In genomic region chr11:67266424-67267187, GRCh38 we compare ENCODE assay signal across 8 cellular contexts. TPM values are rescaled to one million over a fixed set of nuclear protein-coding genes. Genes with fewer than 3 reads are reported as not detected.
A peak's percentile ranks its signal among the peaks of the same experiment; 100 is the strongest.
DNase-seq lines count a peak whose midpoint lies in the region; ATAC-seq and TF ChIP-seq lines count a peak whose summit lies in the region.

Gene GRK2, plus strand, starts transcription at chr11:67266473. Its CDS starts 227 bp downstream, at chr11:67266700.

- H3K27ac ChIP-seq in sigmoid colon = peak within 1 kb of the TSS; percentile 82 to 86 (median 84)

- peak within 1 kb of the TSS; percentile 58 for H3K4me3 ChIP-seq in iPS-11a (ENCODE audit: low read depth, low read length)
- H3K4me3 ChIP-seq in sigmoid colon = peak within 1 kb of the TSS; percentile 87 to 99 (median 94)

- H3K9me3 ChIP-seq in sigmoid colon = no peaks in the 10 kb centered on the region

- ATAC-seq in HG02623 (IDR thresholded peaks at IDR 0.05; ENCODE audit: unreplicated experiment) = peak; percentile 17
- ATAC-seq in GM21576 (IDR thresholded peaks at IDR 0.05; ENCODE audit: unreplicated experiment) = no peak

- peaks cover 0 to 71% (median 68%) of the 10 kb centered on the region in 4 donors for H3K4me1 ChIP-seq in sigmoid colon

- H3K27me3 ChIP-seq in sigmoid colon = no peaks in the 10 kb centered on the region

- no peak for TF ChIP-seq CTCF in sigmoid colon (IDR thresholded peaks at IDR 0.05)

- peak; percentile 57 for DNase-seq in EL
- peak; percentile 78 for DNase-seq in NCI-H69 (lab: John Stamatoyannopoulos, UW)
- DNase-seq in astrocyte of the hippocampus (ENCODE audit: low read depth, low spot score) = peak; percentile 80
- DNase-seq in sigmoid colon = peak; percentile 76
- no peak for DNase-seq in stimulated activated CD4-positive, alpha-beta T cell treated with anti-CD3 and anti-CD28 coated beads, Interleukin-1b, Interleukin-23, amount 100 ng/mL, for 48 hours

- 1% methylated on average over 110 of the region's 110 CpGs for WGBS in sigmoid colon, 2 donors

- intact Hi-C loops in sigmoid colon (cut with DNase I) = loop anchor here (1.0 to 5.0 kb wide), 4 partner anchors 22 to 241 kb away; partner anchors contain the start of genes CDK2AP2 and PITPNM1

- no peak for TF ChIP-seq POLR2A in sigmoid colon (IDR thresholded peaks at IDR 0.05)

- no peak for TF ChIP-seq EP300 in sigmoid colon (IDR thresholded peaks at IDR 0.05)

- peaks cover 0 to 5% (median 0%) of the 10 kb centered on the region in 4 donors for H3K36me3 ChIP-seq in sigmoid colon

RNA-seq across cellular contexts. Expression of gene GRK2, which starts in this region (rescaled TPM):
- 10 to 100 TPM; 32.1 to 48.2 (median 38.9) TPM for total RNA-seq in sigmoid colon
- 100 to 1,000 TPM in 1 of 3 donors, 10 to 100 TPM in 2; 88.3 to 152 (median 92.0) TPM for polyA plus RNA-seq in sigmoid colon
